In the genomic region with DNA sequence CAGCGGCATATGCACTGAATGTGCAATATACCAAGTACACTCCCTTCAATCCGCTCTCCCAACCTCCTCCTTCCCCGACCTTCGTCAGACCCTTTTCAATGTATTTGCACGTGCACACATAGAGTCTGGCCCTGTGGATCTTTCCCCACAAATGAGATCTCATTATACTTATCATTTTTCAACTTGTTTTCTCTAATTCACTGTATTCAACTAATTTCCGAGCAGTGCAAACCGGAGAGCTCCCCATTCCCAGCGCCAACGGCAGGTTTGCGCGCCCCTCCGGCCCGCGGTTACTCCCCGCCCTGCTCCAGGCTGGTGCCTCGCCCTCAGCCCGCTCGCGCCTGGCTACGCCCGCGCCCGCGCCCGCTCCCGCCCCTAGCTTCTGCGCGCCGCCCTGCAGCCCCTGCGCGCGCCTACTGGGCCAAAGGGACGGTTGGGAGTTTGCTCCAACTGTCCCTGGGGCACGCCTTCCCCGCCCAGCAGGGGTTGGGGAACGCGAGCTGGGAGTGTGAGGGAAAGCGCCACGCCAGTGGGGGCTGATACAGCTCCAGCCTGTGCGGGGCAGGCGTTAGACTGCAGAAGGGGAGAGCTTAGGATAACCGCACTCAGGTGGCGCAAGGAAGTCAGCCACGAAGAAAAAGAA, we compare ENCODE assay signal across 8 cellular contexts. TPM values are rescaled to one million over a fixed set of nuclear protein-coding genes. Genes with fewer than 3 reads are reported as not detected.
DNase-seq lines count a peak whose midpoint lies in the region; ATAC-seq, FAIRE-seq and TF ChIP-seq lines count a peak whose summit lies in the region.

No MANE protein-coding gene starts in this region.

- H3K27ac ChIP-seq in HEK293 (ENCODE audit: extremely low read depth, low read depth, low read length): peak overlapping the region; percentile 25; the same call in 1 of the 2 replicates
- no peak overlapping the region for H3K27ac ChIP-seq in GM12878 (ENCODE audit: control insufficient read depth, insufficient read depth)

- no peaks in the 10 kb centered on the region; the same call in 1 of the 2 replicates for H3K4me1 ChIP-seq in HEK293 (ENCODE audit: control insufficient read depth, insufficient read depth, low read length)
- no peaks in the 10 kb centered on the region for H3K4me1 ChIP-seq in NT2/D1 (ENCODE audit: insufficient read depth, insufficient read length)
- H3K4me1 ChIP-seq in GM12878 (ENCODE audit: control insufficient read depth, insufficient read depth, low read length): peaks cover 9% of the 10 kb centered on the region

- peak overlapping the region; percentile 24 for H3K4me3 ChIP-seq in HEK293 (ENCODE audit: low read depth, low read length)
- peak overlapping the region; percentile 24 for H3K4me3 ChIP-seq in NT2/D1 (ENCODE audit: insufficient read length, low read depth)
- H3K4me3 ChIP-seq in GM12878: no peak overlapping the region

- peak; percentile 20; the same call in 2 of the 3 replicates for ATAC-seq in GM12878
- no peak for ATAC-seq in stimulated activated naive B cell treated with anti-CD40 and anti-IgM and Interleukin-4, amounts not matched to agents 10 μg/mL and 1 μg/mL and 100 μg/mL, for 72 hours (replicated peaks)
- no peak for ATAC-seq in GM21447 (IDR thresholded peaks at IDR 0.05; ENCODE audit: unreplicated experiment)

- no peaks in the 10 kb centered on the region for H3K9me3 ChIP-seq in HEK293 (ENCODE audit: control insufficient read depth, insufficient read depth, low read depth, low read length)
- no peaks in the 10 kb centered on the region for H3K9me3 ChIP-seq in NT2/D1 (ENCODE audit: insufficient read depth, low read length)
- H3K9me3 ChIP-seq in GM12878 (replicated peaks; ENCODE audit: control insufficient read depth, insufficient read depth, low read length): no peaks in the 10 kb centered on the region; the same call in 2 of the 3 replicates

- no peak for TF ChIP-seq POLR2A in GM12878 (IDR thresholded peaks at IDR 0.05; ENCODE audit: low read depth, low read length)

- TF ChIP-seq EP300 in GM12878 (IDR thresholded peaks at IDR 0.05; ENCODE audit: borderline replicate concordance in 1 of 2, control insufficient read depth in 1 of 2, low read depth in 2 of 2, low read length in 2 of 2): no peak

- H3K4me3 Mint-ChIP-seq in stimulated activated naive B cell treated with anti-CD40 and anti-IgM and Interleukin-4, amounts not matched to agents 10 μg/mL and 1 μg/mL and 100 μg/mL, for 72 hours: peak overlapping the region; percentile 48 to 80

- H3K27me3 ChIP-seq in NT2/D1 (ENCODE audit: insufficient read depth, insufficient read length) (peaks cover 64% of the 10 kb centered on the region), GM12878 (replicated peaks in 1 of 2; ENCODE audit: control insufficient read depth in 2 of 2, insufficient read depth in 2 of 2, low read length in 1 of 2) (peaks cover 3 to 21% of the 10 kb centered on the region in 2 experiments; a peak in 3 of 4 replicates)

- TF ChIP-seq CTCF in HEK293 (tag by site-specific recombination; IDR thresholded peaks at IDR 0.05) (peak; percentile 94), GM12878 (IDR thresholded peaks at IDR 0.05 in 2 of 3, conservative IDR thresholded peaks at IDR 0.05 in 1 of 3; ENCODE audit: control insufficient read depth in 2 of 3, extremely low read depth in 1 of 3, insufficient read depth in 1 of 3, low read depth in 3 of 3, low read length in 3 of 3) (no peak)

- no peak for TF ChIP-seq RAD21 in GM12878 (IDR thresholded peaks at IDR 0.05; ENCODE audit: insufficient read depth, low read depth, low read length)

- peaks cover 27 to 41% of the 10 kb centered on the region in 2 donors for H3K4me1 Mint-ChIP-seq in stimulated activated naive B cell treated with anti-CD40 and anti-IgM and Interleukin-4, amounts not matched to agents 10 μg/mL and 1 μg/mL and 100 μg/mL, for 72 hours

- BruUV-seq in GM12878 (replicated peaks; lab: Mats Ljungman, UMichigan): no TSS peak

- no peaks in the 10 kb centered on the region for H3K36me3 ChIP-seq in HEK293 (ENCODE audit: control insufficient read depth in 2 of 2, insufficient read depth in 1 of 2, low read length in 2 of 2)
- H3K36me3 ChIP-seq in NT2/D1 (ENCODE audit: insufficient read depth, insufficient read length, low read length): no peaks in the 10 kb centered on the region
- no peaks in the 10 kb centered on the region for H3K36me3 ChIP-seq in GM12878 (ENCODE audit: control insufficient read depth in 2 of 2, insufficient read depth in 2 of 2, low read length in 1 of 2)

- peaks cover 4 to 5% of the 10 kb centered on the region in 2 donors for H3K9me3 Mint-ChIP-seq in stimulated activated naive B cell treated with anti-CD40 and anti-IgM and Interleukin-4, amounts not matched to agents 10 μg/mL and 1 μg/mL and 100 μg/mL, for 72 hours

- SMC1A ChIA-PET in GM12878 (lab: Charles Lee; ENCODE audit: uncharacterized antibody, unreplicated experiment): interaction anchor here (0.6 kb wide), 1 partner anchor 1516 kb away, joined by 3 read pairs; no protein-coding TSS in a partner anchor

- DNase-seq in AG08395 (ENCODE audit: low spot score) (peak; percentile 15), NT2/D1 (ENCODE audit: low read depth, low spot score) (peak; percentile 30), GM12878 (ENCODE audit: low read depth, low spot score) (no peak), islet precursor cell (peak; percentile 87), occipital lobe (lab: John Stamatoyannopoulos, UW) (no peak)
- no peak for DNase-seq in stimulated activated naive B cell treated with anti-CD40 and anti-IgM and Interleukin-4, amounts not matched to agents 10 μg/mL and 1 μg/mL and 100 μg/mL, for 72 hours

- RAD21 ChIA-PET in GM12878 (lab: Charles Lee; ENCODE audit: unreplicated experiment): no interaction called here

- FAIRE-seq in GM12878 (lab: Jason Lieb, UNC): no peak

- H3K9ac ChIP-seq in NT2/D1 (ENCODE audit: insufficient read length, low read depth) (peak overlapping the region; percentile 67), GM12878 (ENCODE audit: control insufficient read depth, insufficient read depth, low read length) (no peak overlapping the region)

- H2AFZ ChIP-seq in GM12878 (ENCODE audit: control insufficient read depth, low read depth, low read length): no peak overlapping the region

- peak overlapping the region; percentile 47 for H3K4me2 ChIP-seq in GM12878 (ENCODE audit: control insufficient read depth, insufficient read depth)

- no peaks in the 10 kb centered on the region for H4K20me1 ChIP-seq in GM12878 (ENCODE audit: control insufficient read depth, insufficient read depth)

- WGBS in GM12878 (ENCODE audit: insufficient coverage, insufficient replicate concordance, low lambda C conversion rate, missing lambda C conversion rate): 2% methylated on average over 44 of the region's 44 CpGs

- intact Hi-C loops in GM12878 (cut with micrococcal nuclease; ENCODE audit: unreplicated experiment): loop anchor here (10.0 kb wide), 2 partner anchors 729 to 1089 kb away; no protein-coding TSS in a partner anchor

- POLR2A ChIA-PET in HEK293 (lab: Yijun Ruan, JAX) (interaction anchor here (0.5 to 1.6 kb wide), 7 partner anchors 13 to 132 kb away, joined by 3 to 7 read pairs (median 4); a partner anchor contains a TSS), GM12878 (lab: Charles Lee) (no interaction called here)

- in situ Hi-C loops in GM12878 (cut with MboI): loop anchor here (10.0 kb wide), 1 partner anchor 1019 kb away; no protein-coding TSS in a partner anchor

- no peaks in the 10 kb centered on the region for H3K79me2 ChIP-seq in GM12878 (ENCODE audit: control insufficient read depth, insufficient read depth, low read length)

- H3K27ac Mint-ChIP-seq in stimulated activated naive B cell treated with anti-CD40 and anti-IgM and Interleukin-4, amounts not matched to agents 10 μg/mL and 1 μg/mL and 100 μg/mL, for 72 hours: no peak overlapping the region

- CTCF ChIA-PET in HEK293 (lab: Yijun Ruan, JAX): interaction anchor here (0.6 to 2.8 kb wide), 13 partner anchors 11 to 663 kb away, joined by 3 to 29 read pairs (median 3); a partner anchor contains a TSS
- CTCF ChIA-PET in GM12878 (lab: Yijun Ruan, JAX): interaction anchor here (1.2 to 1.3 kb wide), 2 partner anchors 9 to 30 kb away, joined by 3 to 4 read pairs; no protein-coding TSS in a partner anchor

- H3K27me3 Mint-ChIP-seq in stimulated activated naive B cell treated with anti-CD40 and anti-IgM and Interleukin-4, amounts not matched to agents 10 μg/mL and 1 μg/mL and 100 μg/mL, for 72 hours: peaks cover 55 to 76% of the 10 kb centered on the region in 2 donors

- peaks cover 0 to 2% of the 10 kb centered on the region in 2 donors for H3K36me3 Mint-ChIP-seq in stimulated activated naive B cell treated with anti-CD40 and anti-IgM and Interleukin-4, amounts not matched to agents 10 μg/mL and 1 μg/mL and 100 μg/mL, for 72 hours

RNA-seq across cellular contexts. Expression of a gene that starts 3.3 kb away (rescaled TPM):
- total RNA-seq in GM12878 (2013; cell fraction: nucleolus; rRNA removed): not detected in 2 replicates
- total RNA-seq in GM12878 (2014; rRNA removed): not detected in 2 replicates
- not detected in 2 replicates for total RNA-seq in GM12878 (2014; rRNA removed; fragmentation: Illumina TruSeq; extraction: Trizol)
- total RNA-seq in GM12878 (2021): not detected in 2 replicates
- not detected for polyA plus RNA-seq in GM12878 (2011; ENCODE audit: low read depth)
- polyA plus RNA-seq in GM12878 (2011; rRNA removed): 0.11 TPM in 1 of 2 replicates, not detected in the other
- polyA plus RNA-seq in GM12878 (2011; cell fraction: cytosol; rRNA removed): 0.03 TPM in 1 of 2 replicates, not detected in the other
- 0.04 and 0.16 TPM in 2 replicates for polyA plus RNA-seq in GM12878 (2011; cell fraction: nucleus; rRNA removed)
- not detected in 2 replicates for polyA plus RNA-seq in GM12878 (2012)
- polyA plus RNA-seq in GM12878 (2014; fragmentation: Illumina TruSeq; extraction: Trizol): not detected in 2 replicates
- not detected for polyA plus RNA-seq in GM12878 (2014; fragmentation: Nextera tagmentation; extraction: Ambion mirVana)
- not detected in 2 replicates for polyA plus RNA-seq in GM12878 (2014; rRNA removed)
- under 1 TPM in 1 of 2 experiments, not detected in 1; 0.05 TPM for polyA plus RNA-seq in GM12878 (2016; fragmentation: Nextera tagmentation; extraction: Ambion mirVana)
- polyA minus RNA-seq in GM12878 (2011; rRNA and poly(A)+ RNA removed): not detected in 2 replicates
- not detected in 2 replicates for polyA minus RNA-seq in GM12878 (2011; cell fraction: cytosol; rRNA and poly(A)+ RNA removed)
- polyA minus RNA-seq in GM12878 (2011; cell fraction: nucleus; rRNA and poly(A)+ RNA removed): not detected in 2 replicates
- 0.78 TPM for total RNA-seq in occipital lobe

RNA-seq across cellular contexts. Expression of a gene that starts 16.3 kb away (rescaled TPM):
- total RNA-seq in GM12878 (2013; cell fraction: nucleolus; rRNA removed): not detected in 2 replicates
- not detected in 2 replicates for total RNA-seq in GM12878 (2014; rRNA removed)
- not detected in 2 replicates for total RNA-seq in GM12878 (2014; rRNA removed; fragmentation: Illumina TruSeq; extraction: Trizol)
- not detected in 2 replicates for total RNA-seq in GM12878 (2021)
- not detected for polyA plus RNA-seq in GM12878 (2011; ENCODE audit: low read depth)
- polyA plus RNA-seq in GM12878 (2011; rRNA removed): not detected in 2 replicates
- polyA plus RNA-seq in GM12878 (2011; cell fraction: cytosol; rRNA removed): not detected in 2 replicates
- not detected in 2 replicates for polyA plus RNA-seq in GM12878 (2011; cell fraction: nucleus; rRNA removed)
- polyA plus RNA-seq in GM12878 (2012): not detected in 2 replicates
- polyA plus RNA-seq in GM12878 (2014; fragmentation: Illumina TruSeq; extraction: Trizol): not detected in 2 replicates
- polyA plus RNA-seq in GM12878 (2014; fragmentation: Nextera tagmentation; extraction: Ambion mirVana): not detected
- polyA plus RNA-seq in GM12878 (2014; rRNA removed): not detected in 2 replicates
- under 1 TPM in 1 of 2 experiments, not detected in 1; 0.11 TPM for polyA plus RNA-seq in GM12878 (2016; fragmentation: Nextera tagmentation; extraction: Ambion mirVana)
- not detected in 2 replicates for polyA minus RNA-seq in GM12878 (2011; rRNA and poly(A)+ RNA removed)
- 0.21 TPM in 1 of 2 replicates, not detected in the other for polyA minus RNA-seq in GM12878 (2011; cell fraction: cytosol; rRNA and poly(A)+ RNA removed)
- not detected in 2 replicates for polyA minus RNA-seq in GM12878 (2011; cell fraction: nucleus; rRNA and poly(A)+ RNA removed)
- total RNA-seq in occipital lobe: 4.4 TPM

RNA-seq across cellular contexts. Expression of a gene that starts 50.8 kb away (rescaled TPM):
- total RNA-seq in GM12878 (2013; cell fraction: nucleolus; rRNA removed): not detected in 2 replicates
- not detected in 2 replicates for total RNA-seq in GM12878 (2014; rRNA removed)
- total RNA-seq in GM12878 (2014; rRNA removed; fragmentation: Illumina TruSeq; extraction: Trizol): not detected in 2 replicates
- not detected in 2 replicates for total RNA-seq in GM12878 (2021)
- polyA plus RNA-seq in GM12878 (2011; ENCODE audit: low read depth): not detected
- polyA plus RNA-seq in GM12878 (2011; rRNA removed): not detected in 2 replicates
- not detected in 2 replicates for polyA plus RNA-seq in GM12878 (2011; cell fraction: cytosol; rRNA removed)
- polyA plus RNA-seq in GM12878 (2011; cell fraction: nucleus; rRNA removed): 0.06 TPM in 1 of 2 replicates, not detected in the other
- not detected in 2 replicates for polyA plus RNA-seq in GM12878 (2012)
- polyA plus RNA-seq in GM12878 (2014; fragmentation: Illumina TruSeq; extraction: Trizol): not detected in 2 replicates
- polyA plus RNA-seq in GM12878 (2014; fragmentation: Nextera tagmentation; extraction: Ambion mirVana): not detected
- polyA plus RNA-seq in GM12878 (2014; rRNA removed): not detected in 2 replicates
- polyA plus RNA-seq in GM12878 (2016; fragmentation: Nextera tagmentation; extraction: Ambion mirVana): not detected
- not detected in 2 replicates for polyA minus RNA-seq in GM12878 (2011; rRNA and poly(A)+ RNA removed)
- polyA minus RNA-seq in GM12878 (2011; cell fraction: cytosol; rRNA and poly(A)+ RNA removed): not detected in 2 replicates
- not detected in 2 replicates for polyA minus RNA-seq in GM12878 (2011; cell fraction: nucleus; rRNA and poly(A)+ RNA removed)
- total RNA-seq in occipital lobe: not detected

RNA-seq across cellular contexts. Expression of a gene that starts 57.1 kb away (rescaled TPM):
- total RNA-seq in GM12878 (2013; cell fraction: nucleolus; rRNA removed): not detected in 2 replicates
- total RNA-seq in GM12878 (2014; rRNA removed) (not detected in 2 replicates), GM12878 (2014; rRNA removed; fragmentation: Illumina TruSeq; extraction: Trizol) (not detected in 2 replicates), GM12878 (2021) (not detected in 2 replicates), occipital lobe (0.16 TPM)
- not detected for polyA plus RNA-seq in GM12878 (2011; ENCODE audit: low read depth)
- polyA plus RNA-seq in GM12878 (2011; rRNA removed) (not detected in 2 replicates), GM12878 (2014; fragmentation: Illumina TruSeq; extraction: Trizol) (not detected in 2 replicates), GM12878 (2014; fragmentation: Nextera tagmentation; extraction: Ambion mirVana) (not detected), GM12878 (2014; rRNA removed) (0.05 TPM in 1 of 2 replicates, not detected in the other), GM12878 (2016; fragmentation: Nextera tagmentation; extraction: Ambion mirVana) (not detected)
- not detected in 2 replicates for polyA plus RNA-seq in GM12878 (2011; cell fraction: cytosol; rRNA removed)
- polyA plus RNA-seq in GM12878 (2011; cell fraction: nucleus; rRNA removed): not detected in 2 replicates
- not detected in 2 replicates for polyA plus RNA-seq in GM12878 (2012)
- not detected in 2 replicates for polyA minus RNA-seq in GM12878 (2011; rRNA and poly(A)+ RNA removed)
- not detected in 2 replicates for polyA minus RNA-seq in GM12878 (2011; cell fraction: cytosol; rRNA and poly(A)+ RNA removed)
- not detected in 2 replicates for polyA minus RNA-seq in GM12878 (2011; cell fraction: nucleus; rRNA and poly(A)+ RNA removed)

Comparison
In these comparisons a context has a peak if more than half of its experiments do, and no peak if none do; other contexts are left out.
1. DNase-seq: peak in AG08395 (single experiment), NT2/D1 (single experiment) and islet precursor cell (single experiment); none in GM12878 (single experiment), stimulated activated naive B cell treated with anti-CD40 and anti-IgM and Interleukin-4, amounts not matched to agents 10 μg/mL and 1 μg/mL and 100 μg/mL, for 72 hours (single experiment) and occipital lobe (single experiment).